ENCODE assay signal across 8 cellular contexts in genomic region chr7:20786779-20787651, GRCh38. TPM values are rescaled to one million over a fixed set of nuclear protein-coding genes. Genes with fewer than 3 reads are reported as not detected.
DNase-seq lines count a peak whose midpoint lies in the region; ATAC-seq and TF ChIP-seq lines count a peak whose summit lies in the region.

TSS of gene SP8 (minus strand) at chr7:20786886. CDS start at chr7:20786798, 88 bp downstream.

- peaks cover 56 to 79% of the 10 kb centered on the region in 2 donors for H3K27me3 ChIP-seq in right atrium auricular region

- ATAC-seq in stimulated activated effector memory CD8-positive, alpha-beta T cell treated with anti-CD3 and anti-CD28 coated beads, Interleukin-12 subunit alpha, Interleukin-12 subunit beta, amount 100 ng/mL, for 72 hours = peak; percentile 47
- no peak for ATAC-seq in HG03354 (IDR thresholded peaks at IDR 0.05; ENCODE audit: poor library complexity, severe bottlenecking, unreplicated experiment)

- peaks cover 21% of the 10 kb centered on the region for H3K4me1 Mint-ChIP-seq in T-helper 1 cell treated with Interleukin-12 subunit alpha and Interleukin-12 subunit beta and Interleukin-4 antibody, amounts not matched to agents 30 μg/mL and 1 μg/mL, for 36 hours (ENCODE audit: low read depth)
- peaks cover 22% of the 10 kb centered on the region for H3K4me1 Mint-ChIP-seq in stimulated activated effector memory CD8-positive, alpha-beta T cell treated with anti-CD3 and anti-CD28 coated beads, Interleukin-12 subunit alpha, Interleukin-12 subunit beta, amount 100 ng/mL, for 72 hours

- H3K4me3 ChIP-seq in right atrium auricular region = peak within 1 kb of the TSS; percentile 9 to 39

- H3K36me3 Mint-ChIP-seq in T-helper 1 cell treated with Interleukin-12 subunit alpha and Interleukin-12 subunit beta and Interleukin-4 antibody, amounts not matched to agents 30 μg/mL and 1 μg/mL, for 36 hours (ENCODE audit: low read depth) = peaks cover 11% of the 10 kb centered on the region
- H3K36me3 Mint-ChIP-seq in stimulated activated effector memory CD8-positive, alpha-beta T cell treated with anti-CD3 and anti-CD28 coated beads, Interleukin-12 subunit alpha, Interleukin-12 subunit beta, amount 100 ng/mL, for 72 hours = peaks cover 13% of the 10 kb centered on the region

- H3K36me3 ChIP-seq in right atrium auricular region = no peaks in the 10 kb centered on the region

- H3K4me3 Mint-ChIP-seq in T-helper 1 cell treated with Interleukin-12 subunit alpha and Interleukin-12 subunit beta and Interleukin-4 antibody, amounts not matched to agents 30 μg/mL and 1 μg/mL, for 36 hours = peak within 1 kb of the TSS; percentile 58
- peak within 1 kb of the TSS; percentile 55 for H3K4me3 Mint-ChIP-seq in stimulated activated effector memory CD8-positive, alpha-beta T cell treated with anti-CD3 and anti-CD28 coated beads, Interleukin-12 subunit alpha, Interleukin-12 subunit beta, amount 100 ng/mL, for 72 hours

- H3K27ac ChIP-seq in right atrium auricular region = no peak within 1 kb of the TSS

- TF ChIP-seq CTCF in right atrium auricular region (IDR thresholded peaks at IDR 0.05) = no peak

- H3K9me3 Mint-ChIP-seq in T-helper 1 cell treated with Interleukin-12 subunit alpha and Interleukin-12 subunit beta and Interleukin-4 antibody, amounts not matched to agents 30 μg/mL and 1 μg/mL, for 36 hours = peaks cover 7% of the 10 kb centered on the region
- peaks cover 5% of the 10 kb centered on the region for H3K9me3 Mint-ChIP-seq in stimulated activated effector memory CD8-positive, alpha-beta T cell treated with anti-CD3 and anti-CD28 coated beads, Interleukin-12 subunit alpha, Interleukin-12 subunit beta, amount 100 ng/mL, for 72 hours

- H3K27ac Mint-ChIP-seq in T-helper 1 cell treated with Interleukin-12 subunit alpha and Interleukin-12 subunit beta and Interleukin-4 antibody, amounts not matched to agents 30 μg/mL and 1 μg/mL, for 36 hours = peak within 1 kb of the TSS; percentile 85
- H3K27ac Mint-ChIP-seq in stimulated activated effector memory CD8-positive, alpha-beta T cell treated with anti-CD3 and anti-CD28 coated beads, Interleukin-12 subunit alpha, Interleukin-12 subunit beta, amount 100 ng/mL, for 72 hours = no peak within 1 kb of the TSS

- H3K9me3 ChIP-seq in right atrium auricular region = no peaks in the 10 kb centered on the region

- peaks cover 83% of the 10 kb centered on the region for H3K27me3 Mint-ChIP-seq in T-helper 1 cell treated with Interleukin-12 subunit alpha and Interleukin-12 subunit beta and Interleukin-4 antibody, amounts not matched to agents 30 μg/mL and 1 μg/mL, for 36 hours (ENCODE audit: low read depth)

- no peak for DNase-seq in T-helper 1 cell
- DNase-seq in NCI-H187 (lab: John Stamatoyannopoulos, UW) = peak; percentile 88 to 93
- DNase-seq in activated T-cell treated with anti-CD3 and anti-CD28 coated beads, Interleukin-2, amount 50 U/mL, for 1 hour = peak; percentile 26
- DNase-seq in right atrium auricular region (ENCODE audit: low spot score) = no peak
- DNase-seq in stimulated activated effector memory CD8-positive, alpha-beta T cell treated with anti-CD3 and anti-CD28 coated beads, Interleukin-12 subunit alpha, Interleukin-12 subunit beta, amount 100 ng/mL, for 72 hours (ENCODE audit: low spot score in 2 of 2) = no peak
- DNase-seq in cerebellar nuclear complex (lab: John Stamatoyannopoulos, UW) = no peak

- peaks cover 0 to 40% of the 10 kb centered on the region in 2 donors for H3K4me1 ChIP-seq in right atrium auricular region

RNA-seq across cellular contexts. Expression of gene SP8, which starts in this region (rescaled TPM):
- total RNA-seq in right atrium auricular region = not detected

Comparison
In these comparisons a context has a peak if more than half of its experiments do, and no peak if none do; other contexts are left out.
1. DNase-seq: peak in NCI-H187 (2 of 2) and activated T-cell treated with anti-CD3 and anti-CD28 coated beads, Interleukin-2, amount 50 U/mL, for 1 hour (single experiment); none in T-helper 1 cell (0 of 5), right atrium auricular region (single experiment), stimulated activated effector memory CD8-positive, alpha-beta T cell treated with anti-CD3 and anti-CD28 coated beads, Interleukin-12 subunit alpha, Interleukin-12 subunit beta, amount 100 ng/mL, for 72 hours (0 of 2) and cerebellar nuclear complex (0 of 2).